9 cellular contexts compared by ENCODE assay signal in the genomic region with DNA sequence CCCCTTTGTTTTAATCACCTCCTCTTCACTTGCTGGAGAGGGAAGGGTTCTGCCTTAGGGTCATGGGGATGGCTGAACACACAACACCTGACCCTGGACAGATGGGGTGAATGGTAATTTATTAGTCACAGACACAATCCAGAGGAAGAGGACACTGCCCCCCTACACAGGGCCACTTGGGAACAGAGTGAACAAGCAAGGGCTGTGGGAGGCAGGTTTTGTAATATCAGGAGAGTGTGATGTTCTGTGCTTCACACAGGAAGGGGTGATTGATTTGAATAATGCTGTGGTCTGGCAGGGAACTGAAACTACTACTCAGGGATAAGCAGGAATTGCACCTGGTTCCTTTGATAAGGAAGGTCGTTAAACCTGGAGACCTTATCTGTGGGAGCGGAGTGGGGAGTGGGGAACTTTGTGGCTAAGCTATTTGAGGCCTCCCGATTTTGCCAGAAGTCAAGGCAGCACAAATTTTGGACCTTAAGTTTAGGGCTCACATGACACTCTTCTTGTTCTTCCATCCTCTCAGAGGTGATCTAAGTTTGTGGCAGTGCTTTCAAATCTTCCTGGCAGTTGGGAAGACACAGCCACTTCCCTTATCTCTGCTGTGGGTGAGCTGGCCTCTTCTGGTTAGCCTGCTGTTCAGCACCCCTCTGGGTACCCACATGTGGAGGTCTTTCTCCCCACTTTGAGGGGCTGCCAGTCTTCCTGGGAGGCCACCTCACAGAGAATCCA.
DNase-seq lines count a peak whose midpoint lies in the region; ATAC-seq and TF ChIP-seq lines count a peak whose summit lies in the region.
"Had no signal": no experiment of that assay in that cellular context is flagged by ENCODE, and none has a peak within 500 bp of the region (broad histone marks: within the 10 kb centered on the region; RNA-seq: fewer than 3 reads in every experiment).

No MANE protein-coding gene starts in this region.

- no peaks in the 10 kb centered on the region for H4K20me1 ChIP-seq in Loucy (ENCODE audit: insufficient read depth, low read length, poor library complexity, severe bottlenecking)

- intact Hi-C loops in colonic mucosa (cut with DNase I), result no loop called here

- H3K9me3 ChIP-seq in Loucy (ENCODE audit: insufficient read depth, low read depth, low read length), result no peaks in the 10 kb centered on the region
- H3K9me3 ChIP-seq in colonic mucosa, result no peaks in the 10 kb centered on the region

- peak; percentile 22 to 34 for DNase-seq in activated T-cell treated with anti-CD3 and anti-CD28 coated beads, Interleukin-2, amount 50 U/mL, for 72 hours
- DNase-seq in activated T-cell treated with anti-CD3 and anti-CD28 coated beads for 4 hours (no peak), colonic mucosa (peak; percentile 34), NCI-H1417 treated with DMSO at 0.1 percent for 48 hours (lab: John Stamatoyannopoulos, UW) (no peak), superior temporal gyrus (ENCODE audit: extremely low spot score) (no peak)
- no peak for DNase-seq in stimulated activated naive CD8-positive, alpha-beta T cell treated with anti-CD3 and anti-CD28 coated beads, Interleukin-15, Interleukin-2, amounts not matched to agents 100 U/mL and 50 U/mL, for 24 hours
- DNase-seq: Calu3 had no signal

- peak overlapping the region; percentile 70 for H2AFZ ChIP-seq in Loucy (ENCODE audit: low read length)

- peak overlapping the region; percentile 23 to 50 for H3K4me3 Mint-ChIP-seq in activated T-cell treated with anti-CD3 and anti-CD28 coated beads, Interleukin-2, amount 50 U/mL, for 72 hours

- H3K27ac Mint-ChIP-seq in activated T-cell treated with anti-CD3 and anti-CD28 coated beads, Interleukin-2, amount 50 U/mL, for 72 hours, result peak overlapping the region; percentile 24

- TF ChIP-seq CTCF in Loucy (conservative IDR thresholded peaks at IDR 0.05; ENCODE audit: low read length) (no peak), colonic mucosa (IDR thresholded peaks at IDR 0.05) (no peak)

- peak; percentile 55 to 67 for ATAC-seq in activated T-cell treated with anti-CD3 and anti-CD28 coated beads, Interleukin-2, amount 50 U/mL, for 72 hours (replicated peaks in 1 of 2)
- ATAC-seq in stimulated activated naive CD8-positive, alpha-beta T cell treated with anti-CD3 and anti-CD28 coated beads, Interleukin-15, Interleukin-2, amounts not matched to agents 100 U/mL and 50 U/mL, for 24 hours, result peak; percentile 48
- ATAC-seq in GM21381 (IDR thresholded peaks at IDR 0.05; ENCODE audit: unreplicated experiment), result no peak

- H3K4me2 ChIP-seq in Loucy (ENCODE audit: low read depth, low read length, poor library complexity, severe bottlenecking), result peak overlapping the region; percentile 47

- no peaks in the 10 kb centered on the region for H3K79me2 ChIP-seq in Loucy (ENCODE audit: insufficient read depth, low read length)

- peak overlapping the region; percentile 14 for H3K9ac ChIP-seq in Loucy (ENCODE audit: low read depth, low read length, poor library complexity, severe bottlenecking)
- H3K9ac ChIP-seq in colonic mucosa (ENCODE audit: low read depth in 2 of 2, low read length in 2 of 2), result no peak overlapping the region

- no peaks in the 10 kb centered on the region for H3K9me2 ChIP-seq in Loucy (replicated peaks; ENCODE audit: low read depth, low read length)

- no peaks in the 10 kb centered on the region for H3K27me3 ChIP-seq in Loucy (ENCODE audit: insufficient read depth, low read length, poor library complexity, severe bottlenecking)
- no peaks in the 10 kb centered on the region for H3K27me3 ChIP-seq in colonic mucosa

- no peaks in the 10 kb centered on the region for H3F3A ChIP-seq in Loucy (ENCODE audit: low read depth)

- H3K27ac ChIP-seq in colonic mucosa, result peak overlapping the region; percentile 16

- H3K4me1 ChIP-seq in Loucy (ENCODE audit: insufficient read depth, low read length, poor library complexity, severe bottlenecking) (peaks cover 34% of the 10 kb centered on the region), colonic mucosa (peaks cover 5% of the 10 kb centered on the region)

- no peaks in the 10 kb centered on the region for H3K36me3 Mint-ChIP-seq in activated T-cell treated with anti-CD3 and anti-CD28 coated beads, Interleukin-2, amount 50 U/mL, for 72 hours (ENCODE audit: insufficient read depth in 2 of 2)

- H3K36me3 ChIP-seq in Loucy (ENCODE audit: insufficient read depth, low read length) (no peaks in the 10 kb centered on the region), colonic mucosa (no peaks in the 10 kb centered on the region)

- no peaks in the 10 kb centered on the region for H3K9me3 Mint-ChIP-seq in activated T-cell treated with anti-CD3 and anti-CD28 coated beads, Interleukin-2, amount 50 U/mL, for 72 hours

- H3K27me3 Mint-ChIP-seq in activated T-cell treated with anti-CD3 and anti-CD28 coated beads, Interleukin-2, amount 50 U/mL, for 72 hours (ENCODE audit: low read depth), result peaks cover 10% of the 10 kb centered on the region

- H3K4me3 ChIP-seq in Loucy (ENCODE audit: low read length, poor library complexity, severe bottlenecking) (peak overlapping the region; percentile 15), colonic mucosa (no peak overlapping the region)

- peaks cover 48% of the 10 kb centered on the region for H3K4me1 Mint-ChIP-seq in activated T-cell treated with anti-CD3 and anti-CD28 coated beads, Interleukin-2, amount 50 U/mL, for 72 hours (ENCODE audit: low read depth)

Comparison
In these comparisons a context has a peak if more than half of its experiments do, and no peak if none do; other contexts are left out.
1. DNase-seq: peak in activated T-cell treated with anti-CD3 and anti-CD28 coated beads, Interleukin-2, amount 50 U/mL, for 72 hours (2 of 2) and colonic mucosa (single experiment); none in activated T-cell treated with anti-CD3 and anti-CD28 coated beads for 4 hours (single experiment), stimulated activated naive CD8-positive, alpha-beta T cell treated with anti-CD3 and anti-CD28 coated beads, Interleukin-15, Interleukin-2, amounts not matched to agents 100 U/mL and 50 U/mL, for 24 hours (single experiment), NCI-H1417 treated with DMSO at 0.1 percent for 48 hours (single experiment) and superior temporal gyrus (single experiment).